Comparison of ENCODE assay signal across 8 cellular contexts in genomic region chr16:3938843-3939624, GRCh38. TPM values are rescaled to one million over a fixed set of nuclear protein-coding genes. Genes with fewer than 3 reads are reported as not detected.
DNase-seq lines count a peak whose midpoint lies in the region; ATAC-seq and TF ChIP-seq lines count a peak whose summit lies in the region.

No MANE protein-coding gene starts in this region.

- H3K27ac Mint-ChIP-seq in central memory CD8-positive, alpha-beta T cell (ENCODE audit: low read depth) = no peak overlapping the region

- H3K4me3 Mint-ChIP-seq in central memory CD8-positive, alpha-beta T cell = no peak overlapping the region

- ATAC-seq in central memory CD8-positive, alpha-beta T cell (replicated peaks; ENCODE audit: extremely low read depth, poor library complexity, severe bottlenecking) = no peak
- ATAC-seq in left colon = peak; percentile 67
- ATAC-seq in HG03045 (IDR thresholded peaks at IDR 0.05; ENCODE audit: unreplicated experiment) = no peak

- H3K36me3 Mint-ChIP-seq in central memory CD8-positive, alpha-beta T cell (ENCODE audit: insufficient read depth) = peaks cover 5% of the 10 kb centered on the region

- peak overlapping the region; percentile 30 for H3K4me3 ChIP-seq in LNCaP clone FGC (ENCODE audit: low read depth, low read length)

- peak; percentile 71 for TF ChIP-seq CTCF in LNCaP clone FGC (IDR thresholded peaks at IDR 0.05; ENCODE audit: control insufficient read depth, extremely low read depth, insufficient read depth)

- DNase-seq in ELF-1 (ENCODE audit: low read depth, low spot score) (peak; percentile 88), LNCaP clone FGC (ENCODE audit: low read depth) (no peak), left colon (peak in 1 of 2 donors; percentile 43), NCI-H2107 (lab: John Stamatoyannopoulos, UW) (no peak)
- DNase-seq in activated CD4-positive, CD25-positive, alpha-beta regulatory T cell treated with anti-CD3 and anti-CD28 coated beads, Interleukin-2, amount 50 U/mL, for 16 hours (ENCODE audit: low read depth, low spot score) = peak; percentile 16
- peak; percentile 37 to 58 for DNase-seq in central memory CD8-positive, alpha-beta T cell (ENCODE audit: low spot score in 2 of 2)
- DNase-seq in stimulated activated CD4-positive, alpha-beta T cell treated with anti-CD3 and anti-CD28 coated beads, Interleukin-2, amount 100 ng/mL, for 48 hours = peak; percentile 56 to 69

- no peaks in the 10 kb centered on the region for H3K27me3 Mint-ChIP-seq in central memory CD8-positive, alpha-beta T cell

- intact Hi-C loops in left colon (cut with DNase I, micrococcal nuclease) = no loop called here

- no peaks in the 10 kb centered on the region for H3K4me1 Mint-ChIP-seq in central memory CD8-positive, alpha-beta T cell

- peaks cover 5% of the 10 kb centered on the region for H3K9me3 Mint-ChIP-seq in central memory CD8-positive, alpha-beta T cell

RNA-seq across cellular contexts. Expression of gene CREBBP, which starts 58.5 kb away (rescaled TPM):
- total RNA-seq in left colon = 10 to 100 TPM; 59.3 to 60.7 TPM

Comparison
In these comparisons a context has a peak if more than half of its experiments do, and no peak if none do; other contexts are left out.
1. DNase-seq: peak in ELF-1 (single experiment), activated CD4-positive, CD25-positive, alpha-beta regulatory T cell treated with anti-CD3 and anti-CD28 coated beads, Interleukin-2, amount 50 U/mL, for 16 hours (single experiment), central memory CD8-positive, alpha-beta T cell (2 of 2) and stimulated activated CD4-positive, alpha-beta T cell treated with anti-CD3 and anti-CD28 coated beads, Interleukin-2, amount 100 ng/mL, for 48 hours (2 of 2); none in LNCaP clone FGC (single experiment) and NCI-H2107 (single experiment).